ENCODE assay signal across 1 cellular context in the genomic region with DNA sequence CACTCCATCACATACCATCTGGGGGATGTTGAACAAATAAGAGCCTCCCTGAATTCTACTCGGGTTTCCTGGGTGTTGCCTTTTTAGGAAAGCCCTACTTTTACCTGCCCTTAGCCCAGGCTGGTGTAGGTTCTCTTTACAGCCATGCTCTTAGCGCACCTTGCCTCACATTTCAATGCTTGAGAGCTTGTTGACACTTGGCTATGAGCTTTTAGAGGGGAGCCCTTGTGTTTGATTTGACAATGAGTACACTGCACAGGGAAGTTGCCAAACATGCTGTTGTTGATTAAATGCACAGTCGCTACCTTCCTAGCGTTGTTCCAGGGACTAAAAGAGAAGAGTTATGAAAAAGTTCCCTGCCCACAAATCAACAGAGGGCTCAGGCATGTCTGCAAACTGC.
A peak's percentile ranks its signal among the peaks of the same experiment; 100 is the strongest.
TF ChIP-seq lines count a peak whose summit lies in the region.

No MANE protein-coding gene starts in this region.

TF ChIP-seq in HepG2, 621 proteins besides CTCF, POLR2A, EP300 and RAD21 (continued from another document and continues in another):
- TF ChIP-seq ATF5 (CRISPR knock-in tag; IDR thresholded peaks at IDR 0.05; ENCODE audit: low read depth) (no peak), CCAR2 (optimal IDR thresholded peaks at IDR 0.05; ENCODE audit: low read depth, low read length) (no peak), GATAD1 (CRISPR knock-in tag; IDR thresholded peaks at IDR 0.05) (no peak), U2AF2 (IDR thresholded peaks at IDR 0.05; ENCODE audit: low read depth, low read length) (no peak), ZNF24 (IDR thresholded peaks at IDR 0.05) (no peak), ZBTB39 (CRISPR knock-in tag; IDR thresholded peaks at IDR 0.05) (no peak), TAF1 (CRISPR knock-in tag; IDR thresholded peaks at IDR 0.05) (no peak), ZNF660 (CRISPR knock-in tag; IDR thresholded peaks at IDR 0.05; ENCODE audit: borderline replicate concordance, low read depth) (no peak), YEATS4 (CRISPR knock-in tag; IDR thresholded peaks at IDR 0.05; ENCODE audit: borderline replicate concordance) (no peak), MTF2 (CRISPR knock-in tag; IDR thresholded peaks at IDR 0.05; ENCODE audit: borderline replicate concordance) (no peak), POLR2AphosphoS5 (IDR thresholded peaks at IDR 0.05; ENCODE audit: low read depth, low read length) (no peak), ZBTB43 (CRISPR knock-in tag; conservative IDR thresholded peaks at IDR 0.05) (no peak), TFAP4 (IDR thresholded peaks at IDR 0.05; ENCODE audit: borderline replicate concordance, low read depth) (no peak), SMC3 (IDR thresholded peaks at IDR 0.05; ENCODE audit: low read length) (no peak), ZNF577 (CRISPR knock-in tag; IDR thresholded peaks at IDR 0.05; ENCODE audit: borderline replicate concordance, low read depth) (no peak), ZBTB38 (CRISPR knock-in tag; IDR thresholded peaks at IDR 0.05) (no peak), RFXANK (CRISPR knock-in tag; IDR thresholded peaks at IDR 0.05) (no peak), RXRA (CRISPR knock-in tag; IDR thresholded peaks at IDR 0.05) (no peak), FOXO1 (CRISPR knock-in tag; IDR thresholded peaks at IDR 0.05) (peak; percentile 61), ZBTB40 (IDR thresholded peaks at IDR 0.05) (no peak), ZBTB40 (CRISPR knock-in tag; IDR thresholded peaks at IDR 0.05) (no peak), FUBP1 (CRISPR knock-in tag; IDR thresholded peaks at IDR 0.05; ENCODE audit: borderline replicate concordance) (no peak), ZNF282 (IDR thresholded peaks at IDR 0.05; ENCODE audit: partially characterized antibody) (no peak), ZBTB4 (CRISPR knock-in tag; IDR thresholded peaks at IDR 0.05; ENCODE audit: borderline replicate concordance) (no peak), MAFF (IDR thresholded peaks at IDR 0.05; ENCODE audit: low read depth, low read length) (no peak), CHD4 (IDR thresholded peaks at IDR 0.05; ENCODE audit: borderline replicate concordance, low read length) (no peak), DNMT1 (CRISPR knock-in tag; IDR thresholded peaks at IDR 0.05) (no peak), TOE1 (CRISPR knock-in tag; IDR thresholded peaks at IDR 0.05) (no peak), ZSCAN29 (CRISPR knock-in tag; conservative IDR thresholded peaks at IDR 0.05) (no peak)
- TF ChIP-seq, protein P1, sequence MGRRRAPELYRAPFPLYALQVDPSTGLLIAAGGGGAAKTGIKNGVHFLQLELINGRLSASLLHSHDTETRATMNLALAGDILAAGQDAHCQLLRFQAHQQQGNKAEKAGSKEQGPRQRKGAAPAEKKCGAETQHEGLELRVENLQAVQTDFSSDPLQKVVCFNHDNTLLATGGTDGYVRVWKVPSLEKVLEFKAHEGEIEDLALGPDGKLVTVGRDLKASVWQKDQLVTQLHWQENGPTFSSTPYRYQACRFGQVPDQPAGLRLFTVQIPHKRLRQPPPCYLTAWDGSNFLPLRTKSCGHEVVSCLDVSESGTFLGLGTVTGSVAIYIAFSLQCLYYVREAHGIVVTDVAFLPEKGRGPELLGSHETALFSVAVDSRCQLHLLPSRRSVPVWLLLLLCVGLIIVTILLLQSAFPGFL (CRISPR knock-in tag; IDR thresholded peaks at IDR 0.05) = no peak
